Comparison of ENCODE assay signal across 8 cellular contexts in genomic region chr13:30569901-30570576, GRCh38. TPM values are rescaled to one million over a fixed set of nuclear protein-coding genes. Genes with fewer than 3 reads are reported as not detected.
DNase-seq lines count a peak whose midpoint lies in the region; TF ChIP-seq lines count a peak whose summit lies in the region.

No MANE protein-coding gene starts in this region.

- H3K4me3 Mint-ChIP-seq in CD14-positive monocyte (no peak overlapping the region), progenitor cell of endocrine pancreas (ENCODE audit: low read depth) (no peak overlapping the region)

- peak overlapping the region in 6 of 7 donors; percentile 56 to 80 (median 67) for H3K27ac Mint-ChIP-seq in CD14-positive monocyte
- no peak overlapping the region for H3K27ac Mint-ChIP-seq in progenitor cell of endocrine pancreas

- H3K4me1 Mint-ChIP-seq in CD14-positive monocyte (peaks cover 16% of the 10 kb centered on the region), progenitor cell of endocrine pancreas (ENCODE audit: low read depth) (peaks cover 5% of the 10 kb centered on the region)

- no peaks in the 10 kb centered on the region for H3K9me3 Mint-ChIP-seq in CD14-positive monocyte
- H3K9me3 Mint-ChIP-seq in progenitor cell of endocrine pancreas (ENCODE audit: low read depth): no peaks in the 10 kb centered on the region

- no peak for TF ChIP-seq CTCF in CD14-positive monocyte (IDR thresholded peaks at IDR 0.05)
- TF ChIP-seq CTCF in progenitor cell of endocrine pancreas (IDR thresholded peaks at IDR 0.05; ENCODE audit: unreplicated experiment): no peak
- no peak for TF ChIP-seq CTCF in GM20000 (IDR thresholded peaks at IDR 0.05; ENCODE audit: extremely low read depth, missing control alignments)

- no peaks in the 10 kb centered on the region for H3K36me3 Mint-ChIP-seq in CD14-positive monocyte
- no peaks in the 10 kb centered on the region for H3K36me3 Mint-ChIP-seq in progenitor cell of endocrine pancreas (ENCODE audit: insufficient read depth)

- no peaks in the 10 kb centered on the region for H3K27me3 Mint-ChIP-seq in CD14-positive monocyte (ENCODE audit: low read depth in 3 of 3)
- no peaks in the 10 kb centered on the region for H3K27me3 Mint-ChIP-seq in progenitor cell of endocrine pancreas

- intact Hi-C loops in CD14-positive monocyte (cut with micrococcal nuclease): no loop called here

- DNase-seq in CD14-positive monocyte (ENCODE audit: low spot score) (no peak), NOMO-1 treated with dmso at 0.1 percent for 144 hours (lab: John Stamatoyannopoulos, UW; ENCODE audit: unreplicated experiment) (peak; percentile 47), epidermal melanocyte (ENCODE audit: insufficient read length, low spot score) (peak; percentile 60), occipital lobe (lab: John Stamatoyannopoulos, UW) (peak; percentile 10), progenitor cell of endocrine pancreas (ENCODE audit: low spot score, unreplicated experiment) (no peak), GM20000 (ENCODE audit: low spot score) (no peak), NCI-H748 treated with DMSO at 0.1 percent for 48 hours (lab: John Stamatoyannopoulos, UW) (no peak)
- no peak for DNase-seq in stimulated activated CD4-positive, alpha-beta T cell treated with anti-CD3 and anti-CD28 coated beads, Interleukin-4, amount 100 ng/mL, for 24 hours

RNA-seq across cellular contexts. Expression of gene USPL1, which starts 47.7 kb away (rescaled TPM):
- polyA plus RNA-seq in CD14-positive monocyte: 1 to 10 TPM; 3.9 to 5.5 TPM
- 46.9 TPM for total RNA-seq in occipital lobe
- total RNA-seq in progenitor cell of endocrine pancreas: 21.9 and 23.7 TPM in 2 replicates

Comparison
In these comparisons a context has a peak if more than half of its experiments do, and no peak if none do; other contexts are left out.
1. DNase-seq: peak in NOMO-1 treated with dmso at 0.1 percent for 144 hours (single experiment), epidermal melanocyte (single experiment) and occipital lobe (single experiment); none in CD14-positive monocyte (single experiment), progenitor cell of endocrine pancreas (single experiment), GM20000 (single experiment), stimulated activated CD4-positive, alpha-beta T cell treated with anti-CD3 and anti-CD28 coated beads, Interleukin-4, amount 100 ng/mL, for 24 hours (single experiment) and NCI-H748 treated with DMSO at 0.1 percent for 48 hours (single experiment).